ENCODE assay signal across 11 cellular contexts in the genomic region with DNA sequence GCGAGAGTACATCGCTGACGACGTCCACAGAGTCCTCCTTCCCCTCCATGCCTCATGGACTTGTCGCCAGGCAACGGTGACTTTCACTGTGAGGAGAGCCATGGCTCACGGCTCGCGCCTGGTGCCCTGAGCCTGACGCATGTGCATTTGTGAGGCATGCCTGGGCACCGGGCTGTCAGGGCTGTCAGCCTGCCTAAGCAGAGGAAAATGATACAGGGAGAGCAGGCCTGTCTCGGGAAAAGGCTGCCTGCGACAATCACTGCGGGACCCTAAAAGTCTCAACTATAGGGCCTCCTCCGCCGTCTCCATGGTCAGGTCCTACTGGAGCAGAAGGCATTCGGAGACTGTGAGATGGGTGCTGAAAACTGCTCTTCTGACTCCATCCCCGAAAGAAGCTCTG.
"Had no signal": no experiment of that assay in that cellular context is flagged by ENCODE, and none has a peak within 500 bp of the region (broad histone marks: within the 10 kb centered on the region; RNA-seq: fewer than 3 reads in every experiment).

No MANE protein-coding gene starts in this region.

- H3K36me3 ChIP-seq: cardiac muscle cell, left ventricle myocardium inferior, upper lobe of right lung had no signal

- H3K4me3 ChIP-seq: cardiac muscle cell, left ventricle myocardium inferior, testis, upper lobe of right lung had no signal

- H3K4me1 ChIP-seq: left ventricle myocardium inferior, testis, upper lobe of right lung had no signal

- ATAC-seq: stimulated activated naive CD8-positive, alpha-beta T cell treated with anti-CD3 and anti-CD28 coated beads, Interleukin-15, amount 100 ng/mL, for 72 hours; upper lobe of right lung had no signal

- H3K27me3 ChIP-seq: cardiac muscle cell, testis, upper lobe of right lung had no signal

- DNase-seq: activated CD4-positive, alpha-beta T cell treated with anti-CD3 and anti-CD28 coated beads for 1 hour; activated CD4-positive, alpha-beta T cell treated with anti-CD3 and anti-CD28 coated beads, Interleukin-2, amount 50 U/mL, for 48 hours; activated naive CD4-positive, alpha-beta T cell treated with Interleukin-2 at 50 U/mL for 16 hours; foreskin melanocyte; left ventricle myocardium inferior; nephron progenitor cell; stimulated activated CD4-positive, alpha-beta T cell treated with anti-CD3 and anti-CD28 coated beads, Interleukin-4, amount 100 ng/mL, for 1 hour; stimulated activated naive CD8-positive, alpha-beta T cell treated with anti-CD3 and anti-CD28 coated beads, Interleukin-15, amount 100 ng/mL, for 72 hours; testis; upper lobe of right lung had no signal

- H3K27ac ChIP-seq: cardiac muscle cell, left ventricle myocardium inferior, testis, upper lobe of right lung had no signal

- H3K9me3 ChIP-seq: testis, upper lobe of right lung had no signal
